ENCODE assay signal across 9 cellular contexts in genomic region chr19:16594681-16595091, GRCh38. TPM values are rescaled to one million over a fixed set of nuclear protein-coding genes. Genes with fewer than 3 reads are reported as not detected.
A peak's percentile ranks its signal among the peaks of the same experiment; 100 is the strongest.
DNase-seq lines count a peak whose midpoint lies in the region; ATAC-seq and TF ChIP-seq lines count a peak whose summit lies in the region.
"Had no signal": no experiment of that assay in that cellular context is flagged by ENCODE, and none has a peak within 500 bp of the region (broad histone marks: within the 10 kb centered on the region; RNA-seq: fewer than 3 reads in every experiment).

No MANE protein-coding gene starts in this region.

- intact Hi-C loops in activated CD8-positive, alpha-beta T cell treated with anti-CD3 and anti-CD28 coated beads for 36 hours (cut with micrococcal nuclease), result no loop called here

- peak; percentile 74 for ATAC-seq in activated CD8-positive, alpha-beta T cell treated with anti-CD3 and anti-CD28 coated beads for 36 hours
- ATAC-seq in naive thymus-derived CD8-positive, alpha-beta T cell, result peak; percentile 89 to 90
- no peak for ATAC-seq in GM19035 (IDR thresholded peaks at IDR 0.05; ENCODE audit: unreplicated experiment)
- ATAC-seq in HG02840 (IDR thresholded peaks at IDR 0.05; ENCODE audit: low FRiP score, unreplicated experiment), result no peak

- peak overlapping the region; percentile 10; the same call in 1 of the 2 replicates for H3K4me3 ChIP-seq in Jurkat, Clone E6-1 (ENCODE audit: low read length)

- peaks cover 67% of the 10 kb centered on the region for H3K4me1 Mint-ChIP-seq in activated CD8-positive, alpha-beta T cell treated with anti-CD3 and anti-CD28 coated beads for 36 hours (ENCODE audit: low read depth)
- peaks cover 34 to 87% (median 75%) of the 10 kb centered on the region in 4 donors for H3K4me1 Mint-ChIP-seq in naive thymus-derived CD8-positive, alpha-beta T cell

- H3K27me3 Mint-ChIP-seq in activated CD8-positive, alpha-beta T cell treated with anti-CD3 and anti-CD28 coated beads for 36 hours, result no peaks in the 10 kb centered on the region
- no peaks in the 10 kb centered on the region for H3K27me3 Mint-ChIP-seq in naive thymus-derived CD8-positive, alpha-beta T cell

- CTCF ChIA-PET in activated CD8-positive, alpha-beta T cell treated with anti-CD3 and anti-CD28 coated beads for 36 hours (lab: Charles Lee), result no interaction called here

- H3K9me3 Mint-ChIP-seq in activated CD8-positive, alpha-beta T cell treated with anti-CD3 and anti-CD28 coated beads for 36 hours, result no peaks in the 10 kb centered on the region
- H3K9me3 Mint-ChIP-seq in naive thymus-derived CD8-positive, alpha-beta T cell, result no peaks in the 10 kb centered on the region

- POLR2A ChIA-PET in activated CD8-positive, alpha-beta T cell treated with anti-CD3 and anti-CD28 coated beads for 36 hours (lab: Charles Lee), result interaction anchor here (1.4 to 1.8 kb wide), 2 partner anchors 10 to 28 kb away, joined by 4 to 8 read pairs; no protein-coding TSS in a partner anchor
- POLR2A ChIA-PET in naive thymus-derived CD8-positive, alpha-beta T cell (lab: Charles Lee), result interaction anchor here (1.4 kb wide), 1 partner anchor 10 kb away, joined by 6 read pairs; no protein-coding TSS in a partner anchor

- peak overlapping the region; percentile 54 for H3K4me3 Mint-ChIP-seq in activated CD8-positive, alpha-beta T cell treated with anti-CD3 and anti-CD28 coated beads for 36 hours
- H3K4me3 Mint-ChIP-seq in naive thymus-derived CD8-positive, alpha-beta T cell, result peak overlapping the region; percentile 71 to 86 (median 80)

- H3K36me3 Mint-ChIP-seq in activated CD8-positive, alpha-beta T cell treated with anti-CD3 and anti-CD28 coated beads for 36 hours (ENCODE audit: low read depth), result no peaks in the 10 kb centered on the region
- H3K36me3 Mint-ChIP-seq in naive thymus-derived CD8-positive, alpha-beta T cell, result no peaks in the 10 kb centered on the region

- peak overlapping the region; percentile 90 for H3K27ac Mint-ChIP-seq in activated CD8-positive, alpha-beta T cell treated with anti-CD3 and anti-CD28 coated beads for 36 hours
- H3K27ac Mint-ChIP-seq in naive thymus-derived CD8-positive, alpha-beta T cell, result peak overlapping the region; percentile 53 to 96 (median 93)

- DNase-seq in Jurkat, Clone E6-1 (ENCODE audit: low read depth, low spot score), result peak; percentile 65
- peak; percentile 65 for DNase-seq in activated CD8-positive, alpha-beta T cell treated with anti-CD3 and anti-CD28 coated beads for 36 hours
- peak in 8 of 10 donors; percentile 42 to 84 (median 70) for DNase-seq in naive thymus-derived CD8-positive, alpha-beta T cell
- DNase-seq in HuH-7.5 (ENCODE audit: low spot score) (no peak), NCI-H1417 (lab: John Stamatoyannopoulos, UW) (no peak)
- DNase-seq: glutamatergic neuron had no signal

- TF ChIP-seq CTCF in GM12872 (IDR thresholded peaks at IDR 0.05; ENCODE audit: insufficient read depth, low read depth, low read length), result peak; percentile 21; the same call in 1 of the 3 replicates
- TF ChIP-seq CTCF in activated CD8-positive, alpha-beta T cell treated with anti-CD3 and anti-CD28 coated beads for 36 hours (IDR thresholded peaks at IDR 0.05), result no peak

RNA-seq across cellular contexts. Expression of gene SLC35E1, which starts 22.5 kb away (rescaled TPM):
- polyA plus RNA-seq in Jurkat, Clone E6-1 (2012; ENCODE audit: insufficient read depth, insufficient read length), result 34.3 TPM
- 10 to 100 TPM; 60.1 to 62.4 TPM for total RNA-seq in activated CD8-positive, alpha-beta T cell treated with anti-CD3 and anti-CD28 coated beads for 36 hours
- total RNA-seq in naive thymus-derived CD8-positive, alpha-beta T cell, result 10 to 100 TPM; 31.5 to 34.2 TPM
- 10 to 100 TPM; 13.6 to 22.3 (median 16.1) TPM for polyA plus RNA-seq in naive thymus-derived CD8-positive, alpha-beta T cell

RNA-seq across cellular contexts. Expression of gene MED26, which starts 33.3 kb away (rescaled TPM):
- polyA plus RNA-seq in Jurkat, Clone E6-1 (2012; ENCODE audit: insufficient read depth, insufficient read length), result 10.5 TPM
- total RNA-seq in activated CD8-positive, alpha-beta T cell treated with anti-CD3 and anti-CD28 coated beads for 36 hours, result 10 to 100 TPM; 14.2 to 19.3 TPM
- total RNA-seq in naive thymus-derived CD8-positive, alpha-beta T cell, result 10 to 100 TPM; 16.5 to 18.5 TPM
- polyA plus RNA-seq in naive thymus-derived CD8-positive, alpha-beta T cell, result 1 to 10 TPM; 2.7 to 3.9 (median 3.1) TPM

RNA-seq across cellular contexts. Expression of gene CHERP, which starts 52.4 kb away (rescaled TPM):
- 52.4 TPM for polyA plus RNA-seq in Jurkat, Clone E6-1 (2012; ENCODE audit: insufficient read depth, insufficient read length)
- total RNA-seq in activated CD8-positive, alpha-beta T cell treated with anti-CD3 and anti-CD28 coated beads for 36 hours, result 10 to 100 TPM; 57.5 to 59.6 TPM
- total RNA-seq in naive thymus-derived CD8-positive, alpha-beta T cell, result 10 to 100 TPM; 75.6 to 82.0 TPM
- 10 to 100 TPM in 1 of 3 donors, 1 to 10 TPM in 2; 4.7 to 17.8 (median 8.6) TPM for polyA plus RNA-seq in naive thymus-derived CD8-positive, alpha-beta T cell

Comparison
In these comparisons a context has a peak if more than half of its experiments do, and no peak if none do; other contexts are left out.
1. DNase-seq: peak in Jurkat, Clone E6-1 (single experiment), activated CD8-positive, alpha-beta T cell treated with anti-CD3 and anti-CD28 coated beads for 36 hours (single experiment) and naive thymus-derived CD8-positive, alpha-beta T cell (8 of 10); none in HuH-7.5 (single experiment) and NCI-H1417 (0 of 3).
2. ATAC-seq: peak in activated CD8-positive, alpha-beta T cell treated with anti-CD3 and anti-CD28 coated beads for 36 hours (single experiment) and naive thymus-derived CD8-positive, alpha-beta T cell (2 of 2); none in GM19035 (single experiment) and HG02840 (single experiment).